34 cellular contexts compared by ENCODE assay signal in the genomic region with DNA sequence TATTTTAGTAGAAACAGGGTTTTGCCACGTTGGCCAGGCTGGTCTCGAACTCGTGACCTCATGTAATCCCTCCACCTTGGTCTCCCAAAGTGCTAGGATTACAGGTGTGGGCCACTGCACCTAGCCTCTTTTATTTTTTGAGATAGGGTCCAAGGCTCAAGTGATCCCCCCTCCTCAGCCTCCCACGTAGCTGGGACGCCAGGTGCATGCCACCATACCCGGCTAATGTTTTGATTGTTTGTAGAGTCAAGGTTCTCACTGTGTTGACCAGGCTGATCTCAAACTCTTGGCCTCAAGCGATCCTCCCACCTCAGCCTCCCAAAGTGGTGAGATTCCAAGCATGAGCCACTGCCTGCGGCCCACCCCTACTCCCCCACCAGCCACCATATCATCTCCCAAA. TPM values are rescaled to one million over a fixed set of nuclear protein-coding genes. Genes with fewer than 3 reads are reported as not detected.
"Had no signal": no experiment of that assay in that cellular context is flagged by ENCODE, and none has a peak within 500 bp of the region (broad histone marks: within the 10 kb centered on the region; RNA-seq: fewer than 3 reads in every experiment).

No MANE protein-coding gene starts in this region.

- H3K36me3 ChIP-seq: adrenal gland, ascending aorta, brain microvascular endothelial cell, breast epithelium, cardiac muscle cell had no signal

- H3K27me3 ChIP-seq: adrenal gland, ascending aorta, body of pancreas, brain microvascular endothelial cell, breast epithelium, cardiac muscle cell had no signal

- ATAC-seq: activated naive CD4-positive, alpha-beta T cell treated with anti-CD3 and anti-CD28 coated beads, Interleukin-2, amount 50 U/mL, for 72 hours; activated naive CD8-positive, alpha-beta T cell treated with anti-CD3 and anti-CD28 coated beads, Interleukin-2, amount 50 U/mL, for 24 hours; activated T-cell treated with anti-CD3 and anti-CD28 coated beads, Interleukin-2, amount 50 U/mL, for 4 hours; activated T-cell treated with anti-CD3 and anti-CD28 coated beads, Interleukin-2, amount 50 U/mL, for 72 hours; activated T-helper 17 cell treated with anti-CD3 and anti-CD28 coated beads, Interleukin-2, amount 50 U/mL, for 72 hours; body of pancreas had no signal

- H3K4me3 ChIP-seq: adrenal gland, ascending aorta, body of pancreas, breast epithelium, cardiac muscle cell had no signal

- H3K9me3 ChIP-seq: adrenal gland, ascending aorta, body of pancreas, breast epithelium had no signal

- H3K4me1 ChIP-seq: adrenal gland, ascending aorta, body of pancreas, breast epithelium had no signal

- H3K27ac ChIP-seq: adrenal gland, ascending aorta, body of pancreas, brain microvascular endothelial cell, breast epithelium, cardiac muscle cell had no signal

- DNase-seq: activated effector memory CD4-positive, alpha-beta T cell treated with anti-CD3 and anti-CD28 coated beads, Interleukin-2, amount 50 U/mL, for 16 hours; activated effector memory CD4-positive, alpha-beta T cell treated with Interleukin-2 at 50 U/mL for 16 hours; activated gamma-delta T cell; activated gamma-delta T cell treated with Interleukin-2 at 50 U/mL for 16 hours; activated naive CD4-positive, alpha-beta T cell; activated naive CD4-positive, alpha-beta T cell treated with anti-CD3 and anti-CD28 coated beads for 36 hours; activated naive CD4-positive, alpha-beta T cell treated with anti-CD3 and anti-CD28 coated beads, Interleukin-2, amount 10 ng/mL, durations not matched to agents 7 days and 5 days; activated naive CD4-positive, alpha-beta T cell treated with anti-CD3 and anti-CD28 coated beads, Interleukin-2, amount 50 U/mL, for 16 hours; activated naive CD4-positive, alpha-beta T cell treated with Interleukin-2 at 50 U/mL for 16 hours; activated naive CD8-positive, alpha-beta T cell treated with anti-CD3 and anti-CD28 coated beads for 36 hours; activated naive CD8-positive, alpha-beta T cell treated with anti-CD3 and anti-CD28 coated beads, Interleukin-2, amount 10 ng/mL, durations not matched to agents 7 days and 5 days; activated naive CD8-positive, alpha-beta T cell treated with anti-CD3 and anti-CD28 coated beads, Interleukin-2, amount 50 U/mL, for 24 hours; activated T-cell treated with anti-CD3 and anti-CD28 coated beads for 4 hours; activated T-cell treated with anti-CD3 and anti-CD28 coated beads, Interleukin-2, amount 50 U/mL, for 1 hour; activated T-cell treated with anti-CD3 and anti-CD28 coated beads, Interleukin-2, amount 50 U/mL, for 24 hours; activated T-cell treated with anti-CD3 and anti-CD28 coated beads, Interleukin-2, amount 50 U/mL, for 4 hours; activated T-cell treated with anti-CD3 and anti-CD28 coated beads, Interleukin-2, amount 50 U/mL, for 48 hours; activated T-cell treated with anti-CD3 and anti-CD28 coated beads, Interleukin-2, amount 50 U/mL, for 72 hours; adrenal gland; amniotic stem cell; amygdala; anterior cingulate cortex; aorta; body of pancreas; brain microvascular endothelial cell; caudate nucleus; central memory CD4-positive, alpha-beta T cell; cerebellar nuclear complex had no signal

RNA-seq across cellular contexts. Expression of a gene that starts 6.3 kb away (rescaled TPM):
- total RNA-seq: activated naive CD4-positive, alpha-beta T cell treated with anti-CD3 and anti-CD28 coated beads for 36 hours; activated naive CD4-positive, alpha-beta T cell treated with anti-CD3 and anti-CD28 coated beads, Interleukin-2, amount 50 U/mL, for 72 hours; activated naive CD8-positive, alpha-beta T cell treated with anti-CD3 and anti-CD28 coated beads for 36 hours; activated T-cell treated with anti-CD3 and anti-CD28 coated beads, Interleukin-2, amount 50 U/mL, for 4 hours; ascending aorta; body of pancreas; cardiac septum had no signal
